ENCODE assay signal across 10 cellular contexts in the genomic region with DNA sequence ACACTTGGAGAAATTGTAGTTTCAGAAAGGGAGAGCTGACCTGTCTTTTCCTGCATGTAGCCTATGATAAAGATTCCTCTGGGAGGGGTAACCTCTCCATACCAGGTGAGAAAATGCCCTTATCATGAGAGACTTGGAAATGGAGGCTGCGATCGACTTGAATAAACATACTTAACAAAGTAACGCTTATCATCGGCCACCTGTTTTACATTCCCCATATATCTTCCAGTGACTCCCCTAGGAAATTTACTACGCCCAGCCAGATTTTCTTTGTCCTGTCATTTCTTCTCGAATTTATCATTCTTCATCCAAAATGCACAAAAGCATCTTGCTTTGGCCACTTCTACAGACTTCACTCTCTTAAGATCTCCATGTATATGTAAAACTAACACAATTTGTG.
"Had no signal": no experiment of that assay in that cellular context is flagged by ENCODE, and none has a peak within 500 bp of the region (broad histone marks: within the 10 kb centered on the region; RNA-seq: fewer than 3 reads in every experiment).

No MANE protein-coding gene starts in this region.

- H3K9me3 Mint-ChIP-seq: activated CD8-positive, alpha-beta T cell treated with anti-CD3 and anti-CD28 coated beads for 36 hours; central memory CD8-positive, alpha-beta T cell had no signal

- DNase-seq: activated CD4-positive, alpha-beta T cell treated with anti-CD3 and anti-CD28 coated beads for 4 hours; activated CD8-positive, alpha-beta T cell treated with anti-CD3 and anti-CD28 coated beads for 36 hours; activated naive CD4-positive, alpha-beta T cell; effector memory CD4-positive, alpha-beta T cell; hypothalamus; ovary; retina had no signal

- ATAC-seq: activated CD8-positive, alpha-beta T cell treated with anti-CD3 and anti-CD28 coated beads for 36 hours had no signal

- H3K9me3 ChIP-seq: ovary, tibial nerve had no signal

- H3K36me3 ChIP-seq: ovary, tibial nerve had no signal

- H3K4me3 ChIP-seq: ovary, tibial nerve had no signal

- H3K27ac Mint-ChIP-seq: activated CD8-positive, alpha-beta T cell treated with anti-CD3 and anti-CD28 coated beads for 36 hours had no signal

- H3K27me3 ChIP-seq: ovary, tibial nerve had no signal

- H3K4me3 Mint-ChIP-seq: activated CD8-positive, alpha-beta T cell treated with anti-CD3 and anti-CD28 coated beads for 36 hours; activated T-helper 1 cell treated with anti-CD3 and anti-CD28 coated beads, Interleukin-12 subunit alpha, Interleukin-12 subunit beta, Interleukin-2, Interleukin-4 antibody, amounts not matched to agents 30 ng/mL and 10 ng/mL and 1 ng/mL, durations not matched to agents 14 hours and 24 hours and 36 hours; central memory CD8-positive, alpha-beta T cell had no signal

- H3K27me3 Mint-ChIP-seq: central memory CD8-positive, alpha-beta T cell had no signal
